10 cellular contexts compared by ENCODE assay signal in the genomic region with DNA sequence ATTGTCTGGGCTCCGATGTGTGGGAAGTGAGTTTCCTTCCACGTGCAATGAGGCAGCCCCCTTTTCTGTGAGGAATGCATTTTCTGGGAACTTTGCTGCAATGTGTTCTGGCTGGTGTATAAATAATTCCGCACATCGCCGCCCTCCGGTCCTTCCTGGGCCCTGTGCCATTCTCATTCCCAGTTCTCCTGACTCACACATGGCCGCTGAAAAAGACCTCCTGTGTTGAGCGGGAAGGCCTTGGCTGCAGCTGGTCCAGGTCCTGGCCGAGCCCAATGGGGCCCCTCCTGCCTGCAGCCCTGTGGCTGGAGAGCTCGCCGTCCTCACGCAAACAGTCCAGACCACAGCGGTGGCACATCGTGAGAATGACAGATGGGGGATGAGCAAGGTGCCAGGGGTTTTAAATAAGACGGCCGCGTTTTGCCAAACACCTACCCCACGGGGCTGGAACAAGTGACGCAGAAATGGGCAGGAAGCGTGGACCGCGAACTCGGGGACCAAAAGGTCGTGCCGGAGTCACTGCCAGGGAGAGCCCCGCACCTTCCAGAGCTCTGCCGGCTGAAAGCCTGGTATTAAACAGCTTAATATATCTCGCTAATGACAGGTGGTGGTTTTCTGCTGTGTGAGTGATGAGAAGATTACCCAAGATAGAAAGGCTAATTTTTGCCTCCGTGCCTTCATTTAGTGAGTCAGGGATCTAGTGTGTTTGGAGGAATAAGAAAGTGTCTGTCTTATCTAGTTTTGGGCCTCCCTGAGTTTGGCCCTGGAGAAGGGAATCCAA. TPM values are rescaled to one million over a fixed set of nuclear protein-coding genes. Genes with fewer than 3 reads are reported as not detected.
DNase-seq lines count a peak whose midpoint lies in the region; ATAC-seq and FAIRE-seq lines count a peak whose summit lies in the region.
"Had no signal": no experiment of that assay in that cellular context is flagged by ENCODE, and none has a peak within 500 bp of the region (broad histone marks: within the 10 kb centered on the region; RNA-seq: fewer than 3 reads in every experiment).

No MANE protein-coding gene starts in this region.

- no peak for DNase-seq in activated CD4-positive, alpha-beta T cell treated with anti-CD3 and anti-CD28 coated beads, Interleukin-2, amount 10 ng/mL, durations not matched to agents 7 days and 5 days
- no peak for DNase-seq in activated CD4-positive, alpha-beta T cell treated with anti-CD3 and anti-CD28 coated beads, Interleukin-2, amount 10 ng/mL, durations not matched to agents 24 days and 14 days
- peak; percentile 62 to 70 for DNase-seq in frontal cortex (ENCODE audit: low spot score in 2 of 2)
- peak; percentile 44 for DNase-seq in non-pigmented ciliary epithelial cell (ENCODE audit: low read depth)
- DNase-seq in DMS114 treated with DMSO at 0.1 percent for 48 hours (lab: John Stamatoyannopoulos, UW; ENCODE audit: unreplicated experiment): no peak
- DNase-seq in stimulated activated naive CD8-positive, alpha-beta T cell treated with anti-CD3 and anti-CD28 coated beads, Interleukin-15, Interleukin-2, amounts not matched to agents 100 U/mL and 50 U/mL, for 24 hours: no peak
- DNase-seq in stimulated activated CD4-positive, alpha-beta T cell treated with anti-CD3 and anti-CD28 coated beads, Interleukin-4, amount 100 ng/mL, for 4 hours: no peak
- no peak for DNase-seq in activated effector memory CD4-positive, alpha-beta T cell treated with anti-CD3 and anti-CD28 coated beads, Interleukin-2, amount 50 U/mL, for 16 hours
- DNase-seq: activated CD8-positive, alpha-beta memory T cell treated with anti-CD3 and anti-CD28 coated beads for 24 hours; Karpas-422 had no signal

- H3K36me3 Mint-ChIP-seq in activated CD4-positive, alpha-beta T cell treated with anti-CD3 and anti-CD28 coated beads, Interleukin-2, amount 10 ng/mL, durations not matched to agents 7 days and 5 days (ENCODE audit: low read depth): no peaks in the 10 kb centered on the region
- H3K36me3 Mint-ChIP-seq in activated CD4-positive, alpha-beta T cell treated with anti-CD3 and anti-CD28 coated beads, Interleukin-2, amount 10 ng/mL, durations not matched to agents 24 days and 14 days (ENCODE audit: low read depth): no peaks in the 10 kb centered on the region

- H3K9me3 Mint-ChIP-seq in activated CD4-positive, alpha-beta T cell treated with anti-CD3 and anti-CD28 coated beads, Interleukin-2, amount 10 ng/mL, durations not matched to agents 7 days and 5 days: no peaks in the 10 kb centered on the region
- H3K9me3 Mint-ChIP-seq in activated CD4-positive, alpha-beta T cell treated with anti-CD3 and anti-CD28 coated beads, Interleukin-2, amount 10 ng/mL, durations not matched to agents 24 days and 14 days: no peaks in the 10 kb centered on the region

- POLR2A ChIA-PET in activated CD4-positive, alpha-beta T cell treated with anti-CD3 and anti-CD28 coated beads, Interleukin-2, amount 10 ng/mL, durations not matched to agents 7 days and 5 days (lab: Charles Lee): no interaction called here

- ATAC-seq in stimulated activated naive CD8-positive, alpha-beta T cell treated with anti-CD3 and anti-CD28 coated beads, Interleukin-15, Interleukin-2, amounts not matched to agents 100 U/mL and 50 U/mL, for 24 hours: no peak

- CTCF ChIA-PET in activated CD4-positive, alpha-beta T cell treated with anti-CD3 and anti-CD28 coated beads, Interleukin-2, amount 10 ng/mL, durations not matched to agents 7 days and 5 days (lab: Charles Lee): no interaction called here

- H3K27ac Mint-ChIP-seq in activated CD4-positive, alpha-beta T cell treated with anti-CD3 and anti-CD28 coated beads, Interleukin-2, amount 10 ng/mL, durations not matched to agents 7 days and 5 days: peak overlapping the region; percentile 31
- H3K27ac Mint-ChIP-seq in activated CD4-positive, alpha-beta T cell treated with anti-CD3 and anti-CD28 coated beads, Interleukin-2, amount 10 ng/mL, durations not matched to agents 24 days and 14 days: no peak overlapping the region

- FAIRE-seq in frontal cortex (lab: Jason Lieb, UNC): no peak

- no peaks in the 10 kb centered on the region for H3K27me3 Mint-ChIP-seq in activated CD4-positive, alpha-beta T cell treated with anti-CD3 and anti-CD28 coated beads, Interleukin-2, amount 10 ng/mL, durations not matched to agents 7 days and 5 days
- no peaks in the 10 kb centered on the region for H3K27me3 Mint-ChIP-seq in activated CD4-positive, alpha-beta T cell treated with anti-CD3 and anti-CD28 coated beads, Interleukin-2, amount 10 ng/mL, durations not matched to agents 24 days and 14 days

- no peak overlapping the region for H3K4me3 Mint-ChIP-seq in activated CD4-positive, alpha-beta T cell treated with anti-CD3 and anti-CD28 coated beads, Interleukin-2, amount 10 ng/mL, durations not matched to agents 7 days and 5 days
- no peak overlapping the region for H3K4me3 Mint-ChIP-seq in activated CD4-positive, alpha-beta T cell treated with anti-CD3 and anti-CD28 coated beads, Interleukin-2, amount 10 ng/mL, durations not matched to agents 24 days and 14 days

- no peaks in the 10 kb centered on the region for H3K4me1 Mint-ChIP-seq in activated CD4-positive, alpha-beta T cell treated with anti-CD3 and anti-CD28 coated beads, Interleukin-2, amount 10 ng/mL, durations not matched to agents 7 days and 5 days
- H3K4me1 Mint-ChIP-seq in activated CD4-positive, alpha-beta T cell treated with anti-CD3 and anti-CD28 coated beads, Interleukin-2, amount 10 ng/mL, durations not matched to agents 24 days and 14 days: no peaks in the 10 kb centered on the region

- intact Hi-C loops in activated CD4-positive, alpha-beta T cell treated with anti-CD3 and anti-CD28 coated beads, Interleukin-2, amount 10 ng/mL, durations not matched to agents 24 days and 14 days (cut with micrococcal nuclease): no loop called here

RNA-seq across cellular contexts. Expression of gene FAM20C, which starts 37.0 kb away (rescaled TPM):
- total RNA-seq in activated CD4-positive, alpha-beta T cell treated with anti-CD3 and anti-CD28 coated beads, Interleukin-2, amount 10 ng/mL, durations not matched to agents 7 days and 5 days: under 1 TPM; 0.29 to 0.47 TPM
- 0.88 and 1.0 TPM in 2 replicates for total RNA-seq in activated CD4-positive, alpha-beta T cell treated with anti-CD3 and anti-CD28 coated beads, Interleukin-2, amount 10 ng/mL, durations not matched to agents 24 days and 14 days
- 19.6 TPM for total RNA-seq in frontal cortex

Comparison
In these comparisons a context has a peak if more than half of its experiments do, and no peak if none do; other contexts are left out.
1. DNase-seq: peak in frontal cortex (2 of 2) and non-pigmented ciliary epithelial cell (single experiment); none in activated CD4-positive, alpha-beta T cell treated with anti-CD3 and anti-CD28 coated beads, Interleukin-2, amount 10 ng/mL, durations not matched to agents 7 days and 5 days (single experiment), activated CD4-positive, alpha-beta T cell treated with anti-CD3 and anti-CD28 coated beads, Interleukin-2, amount 10 ng/mL, durations not matched to agents 24 days and 14 days (single experiment), DMS114 treated with DMSO at 0.1 percent for 48 hours (single experiment), stimulated activated naive CD8-positive, alpha-beta T cell treated with anti-CD3 and anti-CD28 coated beads, Interleukin-15, Interleukin-2, amounts not matched to agents 100 U/mL and 50 U/mL, for 24 hours (single experiment), stimulated activated CD4-positive, alpha-beta T cell treated with anti-CD3 and anti-CD28 coated beads, Interleukin-4, amount 100 ng/mL, for 4 hours (0 of 2) and activated effector memory CD4-positive, alpha-beta T cell treated with anti-CD3 and anti-CD28 coated beads, Interleukin-2, amount 50 U/mL, for 16 hours (single experiment).
2. RNA of gene FAM20C, which starts 37.0 kb away (total RNA-seq): 19.6 TPM in frontal cortex (single experiment); 0.88 to 1.0 TPM in activated CD4-positive, alpha-beta T cell treated with anti-CD3 and anti-CD28 coated beads, Interleukin-2, amount 10 ng/mL, durations not matched to agents 24 days and 14 days and 0.29 to 0.47 TPM in activated CD4-positive, alpha-beta T cell treated with anti-CD3 and anti-CD28 coated beads, Interleukin-2, amount 10 ng/mL, durations not matched to agents 7 days and 5 days; every median in the first group is over 10 times any median in the second.